ENCODE assay signal across 1 cellular context in the genomic region with DNA sequence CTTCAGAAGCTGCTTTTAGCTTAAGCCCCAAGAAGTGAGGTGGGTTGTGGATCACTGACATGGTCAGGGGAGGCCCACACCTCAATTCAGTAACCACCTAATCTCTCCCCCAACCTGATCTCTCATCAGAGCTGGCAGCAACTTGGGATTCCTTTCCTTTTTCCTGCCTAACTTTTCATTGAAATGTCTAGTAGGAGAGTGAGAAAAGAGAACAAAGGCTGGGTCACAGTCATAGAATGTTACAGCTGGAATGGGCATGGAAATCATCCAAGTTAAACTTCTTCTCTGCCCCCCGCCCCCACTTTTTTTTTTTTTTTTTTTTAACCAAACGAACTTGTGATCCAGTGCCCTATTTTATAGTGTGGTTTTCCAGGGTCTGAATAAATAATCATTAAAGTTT.
TF ChIP-seq lines count a peak whose summit lies in the region.

No MANE protein-coding gene starts in this region.

TF ChIP-seq in K562, 482 proteins besides CTCF, POLR2A, EP300 and RAD21:
- TF ChIP-seq ZNF507 (tag; conservative IDR thresholded peaks at IDR 0.05) = no peak
- no peak for TF ChIP-seq SRSF1 (IDR thresholded peaks at IDR 0.05; ENCODE audit: low read depth, low read length)
- TF ChIP-seq GATA2 (CRISPR knock-in tag; IDR thresholded peaks at IDR 0.05) = no peak
- TF ChIP-seq ZNF143 (CRISPR knock-in tag; IDR thresholded peaks at IDR 0.05) = no peak
- no peak for TF ChIP-seq NCOA6 (IDR thresholded peaks at IDR 0.05)
- no peak for TF ChIP-seq XRCC5 (IDR thresholded peaks at IDR 0.05; ENCODE audit: low read depth, low read length)
- TF ChIP-seq, protein P1, sequence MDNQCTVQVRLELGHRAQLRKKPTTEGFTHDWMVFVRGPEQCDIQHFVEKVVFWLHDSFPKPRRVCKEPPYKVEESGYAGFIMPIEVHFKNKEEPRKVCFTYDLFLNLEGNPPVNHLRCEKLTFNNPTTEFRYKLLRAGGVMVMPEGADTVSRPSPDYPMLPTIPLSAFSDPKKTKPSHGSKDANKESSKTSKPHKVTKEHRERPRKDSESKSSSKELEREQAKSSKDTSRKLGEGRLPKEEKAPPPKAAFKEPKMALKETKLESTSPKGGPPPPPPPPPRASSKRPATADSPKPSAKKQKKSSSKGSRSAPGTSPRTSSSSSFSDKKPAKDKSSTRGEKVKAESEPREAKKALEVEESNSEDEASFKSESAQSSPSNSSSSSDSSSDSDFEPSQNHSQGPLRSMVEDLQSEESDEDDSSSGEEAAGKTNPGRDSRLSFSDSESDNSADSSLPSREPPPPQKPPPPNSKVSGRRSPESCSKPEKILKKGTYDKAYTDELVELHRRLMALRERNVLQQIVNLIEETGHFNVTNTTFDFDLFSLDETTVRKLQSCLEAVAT (IDR thresholded peaks at IDR 0.05) = no peak
- TF ChIP-seq, protein P2, sequence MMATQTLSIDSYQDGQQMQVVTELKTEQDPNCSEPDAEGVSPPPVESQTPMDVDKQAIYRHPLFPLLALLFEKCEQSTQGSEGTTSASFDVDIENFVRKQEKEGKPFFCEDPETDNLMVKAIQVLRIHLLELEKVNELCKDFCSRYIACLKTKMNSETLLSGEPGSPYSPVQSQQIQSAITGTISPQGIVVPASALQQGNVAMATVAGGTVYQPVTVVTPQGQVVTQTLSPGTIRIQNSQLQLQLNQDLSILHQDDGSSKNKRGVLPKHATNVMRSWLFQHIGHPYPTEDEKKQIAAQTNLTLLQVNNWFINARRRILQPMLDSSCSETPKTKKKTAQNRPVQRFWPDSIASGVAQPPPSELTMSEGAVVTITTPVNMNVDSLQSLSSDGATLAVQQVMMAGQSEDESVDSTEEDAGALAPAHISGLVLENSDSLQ (IDR thresholded peaks at IDR 0.05) = no peak
- TF ChIP-seq, protein P3, sequence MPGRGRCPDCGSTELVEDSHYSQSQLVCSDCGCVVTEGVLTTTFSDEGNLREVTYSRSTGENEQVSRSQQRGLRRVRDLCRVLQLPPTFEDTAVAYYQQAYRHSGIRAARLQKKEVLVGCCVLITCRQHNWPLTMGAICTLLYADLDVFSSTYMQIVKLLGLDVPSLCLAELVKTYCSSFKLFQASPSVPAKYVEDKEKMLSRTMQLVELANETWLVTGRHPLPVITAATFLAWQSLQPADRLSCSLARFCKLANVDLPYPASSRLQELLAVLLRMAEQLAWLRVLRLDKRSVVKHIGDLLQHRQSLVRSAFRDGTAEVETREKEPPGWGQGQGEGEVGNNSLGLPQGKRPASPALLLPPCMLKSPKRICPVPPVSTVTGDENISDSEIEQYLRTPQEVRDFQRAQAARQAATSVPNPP (IDR thresholded peaks at IDR 0.05; ENCODE audit: borderline replicate concordance, insufficient read depth, insufficient read length) = no peak
